In the genomic region with DNA sequence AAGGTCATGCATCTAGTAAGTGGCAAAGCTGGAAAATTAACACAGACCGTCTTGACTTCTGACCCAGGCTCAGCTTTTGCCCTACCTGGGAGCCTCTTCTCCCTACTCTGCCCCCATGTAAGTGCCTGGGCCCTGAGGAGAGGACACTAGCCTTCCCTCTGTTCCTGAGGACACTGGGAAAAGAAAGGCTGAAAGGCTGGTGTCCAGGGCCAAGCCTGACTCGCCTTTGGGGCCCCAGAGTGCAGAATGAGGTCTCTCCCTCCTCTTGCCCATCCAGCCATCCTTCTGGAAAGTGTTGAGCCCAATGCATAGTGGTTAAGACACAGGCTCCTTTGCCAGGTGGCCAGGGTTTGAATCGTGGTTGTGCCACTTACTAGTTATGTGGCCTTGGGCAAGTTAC, we compare ENCODE assay signal across 27 cellular contexts.
"Had no signal": no experiment of that assay in that cellular context is flagged by ENCODE, and none has a peak within 500 bp of the region (broad histone marks: within the 10 kb centered on the region; RNA-seq: fewer than 3 reads in every experiment).

No MANE protein-coding gene starts in this region.

- H3K4me3 ChIP-seq: adrenal gland, body of pancreas, colonic mucosa, esophagus squamous epithelium had no signal

- H3K9me3 ChIP-seq: adrenal gland, body of pancreas, colonic mucosa, esophagus squamous epithelium had no signal

- DNase-seq: activated B cell treated with CpG ODN at 0.5 μM for 24 hours; activated CD4-positive, alpha-beta memory T cell treated with anti-CD3 and anti-CD28 coated beads for 36 hours; activated CD4-positive, alpha-beta T cell treated with anti-CD3 and anti-CD28 coated beads for 36 hours; activated CD4-positive, alpha-beta T cell treated with anti-CD3 and anti-CD28 coated beads, Interleukin-2, amount 10 ng/mL, durations not matched to agents 24 days and 14 days; activated CD4-positive, CD25-positive, alpha-beta regulatory T cell treated with anti-CD3 and anti-CD28 coated beads, Interleukin-2, amount 50 U/mL, for 72 hours; activated CD8-positive, alpha-beta memory T cell treated with anti-CD3 and anti-CD28 coated beads, Interleukin-2, amount 10 ng/mL, durations not matched to agents 7 days and 5 days; activated CD8-positive, alpha-beta memory T cell treated with anti-CD3 and anti-CD28 coated beads, Interleukin-2, amount 50 U/mL, for 4 hours; activated CD8-positive, alpha-beta T cell treated with anti-CD3 and anti-CD28 coated beads, Interleukin-2, amount 10 ng/mL, durations not matched to agents 7 days and 5 days; activated effector memory CD4-positive, alpha-beta T cell treated with anti-CD3 and anti-CD28 coated beads, Interleukin-2, amount 50 U/mL, for 16 hours; activated naive CD4-positive, alpha-beta T cell treated with anti-CD3 and anti-CD28 coated beads for 36 hours; activated naive CD8-positive, alpha-beta T cell treated with anti-CD3 and anti-CD28 coated beads for 36 hours; activated naive CD8-positive, alpha-beta T cell treated with anti-CD3 and anti-CD28 coated beads, Interleukin-2, amount 50 U/mL, for 24 hours; activated T-cell treated with anti-CD3 and anti-CD28 coated beads, Interleukin-2, amount 50 U/mL, for 1 hour; activated T-cell treated with anti-CD3 and anti-CD28 coated beads, Interleukin-2, amount 50 U/mL, for 48 hours; adrenal gland; amygdala; body of pancreas; central memory CD4-positive, alpha-beta T cell; cerebellar nuclear complex; colonic mucosa; effector CD8-positive, alpha-beta T cell; esophagus squamous epithelium; T-helper 1 cell; T-helper 17 cell; T1000; WERI-Rb-1 had no signal

- H3K27ac ChIP-seq: adrenal gland, body of pancreas, colonic mucosa, epithelial cell of prostate, esophagus squamous epithelium, WERI-Rb-1 had no signal

- H3K36me3 ChIP-seq: adrenal gland, colonic mucosa, esophagus squamous epithelium, WERI-Rb-1 had no signal

- H3K4me1 ChIP-seq: adrenal gland, body of pancreas, colonic mucosa, esophagus squamous epithelium had no signal

- H3K27me3 ChIP-seq: body of pancreas, colonic mucosa, esophagus squamous epithelium had no signal
